ENCODE assay signal across 1 cellular context in the genomic region with DNA sequence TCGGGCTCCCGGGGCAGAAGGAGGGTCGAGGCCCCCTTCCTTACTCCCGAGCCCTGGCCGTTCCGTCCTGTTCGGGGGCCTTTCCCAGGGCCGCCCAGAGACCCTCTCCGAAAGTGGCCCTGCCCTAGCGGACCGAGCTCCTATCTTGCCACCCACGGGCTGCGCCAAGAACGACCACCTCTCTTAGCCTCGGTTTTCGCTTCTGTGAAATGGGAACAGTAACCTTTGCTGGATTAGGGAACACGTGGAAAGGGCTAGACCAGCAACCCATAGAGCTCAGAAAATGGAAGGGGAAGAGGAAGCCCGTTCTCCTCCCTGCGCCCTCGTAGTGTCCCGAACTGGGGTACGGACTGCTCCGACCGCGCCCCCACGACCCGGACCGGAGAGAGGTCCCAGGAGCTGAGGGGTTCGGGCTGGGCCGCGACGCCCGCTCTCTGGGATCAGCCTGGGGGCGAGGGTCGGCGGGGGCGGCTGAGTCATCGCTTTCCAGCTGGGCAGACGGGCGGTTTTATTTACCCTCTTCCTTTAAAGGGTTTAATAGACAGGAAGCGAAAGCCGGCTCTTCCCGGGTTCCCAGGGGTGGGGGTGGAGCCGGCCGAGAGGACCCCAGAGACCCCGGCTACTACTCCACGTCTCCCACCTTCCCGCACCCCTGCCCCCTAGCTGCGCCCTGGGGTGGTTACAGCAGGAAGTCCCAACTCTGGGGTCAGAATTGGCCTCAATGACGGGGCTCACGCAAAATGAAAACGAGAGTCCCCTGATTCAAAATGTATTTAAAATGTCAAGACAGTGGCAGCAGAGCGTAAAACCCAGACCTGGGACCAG.
TF ChIP-seq lines count a peak whose summit lies in the region.

No MANE protein-coding gene starts in this region.

TF ChIP-seq in K562, 482 proteins besides CTCF, POLR2A, EP300 and RAD21 (continues in another document):
- TF ChIP-seq, protein P1, sequence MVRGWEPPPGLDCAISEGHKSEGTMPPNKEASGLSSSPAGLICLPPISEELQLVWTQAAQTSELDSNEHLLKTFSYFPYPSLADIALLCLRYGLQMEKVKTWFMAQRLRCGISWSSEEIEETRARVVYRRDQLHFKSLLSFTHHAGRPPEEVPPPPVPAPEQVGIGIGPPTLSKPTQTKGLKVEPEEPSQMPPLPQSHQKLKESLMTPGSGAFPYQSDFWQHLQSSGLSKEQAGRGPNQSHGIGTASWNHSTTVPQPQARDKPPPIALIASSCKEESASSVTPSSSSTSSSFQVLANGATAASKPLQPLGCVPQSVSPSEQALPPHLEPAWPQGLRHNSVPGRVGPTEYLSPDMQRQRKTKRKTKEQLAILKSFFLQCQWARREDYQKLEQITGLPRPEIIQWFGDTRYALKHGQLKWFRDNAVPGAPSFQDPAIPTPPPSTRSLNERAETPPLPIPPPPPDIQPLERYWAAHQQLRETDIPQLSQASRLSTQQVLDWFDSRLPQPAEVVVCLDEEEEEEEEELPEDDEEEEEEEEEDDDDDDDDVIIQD (CRISPR knock-in tag; IDR thresholded peaks at IDR 0.05): no peak
- TF ChIP-seq STAT5A (IDR thresholded peaks at IDR 0.05; ENCODE audit: borderline replicate concordance, low read length) (no peak), MYC (IDR thresholded peaks at IDR 0.05; ENCODE audit: low read depth, low read length) (peak; percentile 56), MYC (CRISPR knock-in tag; IDR thresholded peaks at IDR 0.05; ENCODE audit: borderline replicate concordance, low read depth) (peak; percentile 71), MAZ (CRISPR knock-in tag; conservative IDR thresholded peaks at IDR 0.05 in 1 of 2, IDR thresholded peaks at IDR 0.05 in 1 of 2) (peak in 1 of 2 experiments; percentile 58; a peak in 1 of 4 replicates), SMAD4 (CRISPR knock-in tag; conservative IDR thresholded peaks at IDR 0.05) (0 out of 2 replicates have a peak, but pooled peaks have one; percentile 39), KDM1A (IDR thresholded peaks at IDR 0.05) (peak; percentile 89 to 94), ZNF780A (CRISPR knock-in tag; IDR thresholded peaks at IDR 0.05) (no peak), GATAD2A (IDR thresholded peaks at IDR 0.05) (0 out of 2 replicates have a peak, but pooled peaks have one; percentile 38), CBX5 (IDR thresholded peaks at IDR 0.05; ENCODE audit: borderline replicate concordance, low read depth) (no peak), ZFX (CRISPR knock-in tag; IDR thresholded peaks at IDR 0.05) (peak; percentile 67), ZNF445 (CRISPR knock-in tag; IDR thresholded peaks at IDR 0.05; ENCODE audit: low read depth) (no peak), MTA3 (IDR thresholded peaks at IDR 0.05; ENCODE audit: borderline replicate concordance) (peak; percentile 14; the same call in 1 of the 2 replicates), SPI1 (IDR thresholded peaks at IDR 0.05; ENCODE audit: borderline replicate concordance, low read depth, low read length) (peak; percentile 67; the same call in 1 of the 2 replicates), RBFOX2 (IDR thresholded peaks at IDR 0.05; ENCODE audit: low read depth, low read length) (peak; percentile 73), SMAD3 (CRISPR knock-in tag; conservative IDR thresholded peaks at IDR 0.05) (no peak), SETDB1 (IDR thresholded peaks at IDR 0.05; ENCODE audit: low read length) (no peak), CBFB (CRISPR knock-in tag; IDR thresholded peaks at IDR 0.05) (0 out of 2 replicates have a peak, but pooled peaks have one; percentile 78), ZNF589 (CRISPR knock-in tag; IDR thresholded peaks at IDR 0.05; ENCODE audit: low read depth) (0 out of 2 replicates have a peak, but pooled peaks have one; percentile 49), JUNB (CRISPR knock-in tag; conservative IDR thresholded peaks at IDR 0.05) (no peak), ZNF408 (CRISPR knock-in tag; IDR thresholded peaks at IDR 0.05; ENCODE audit: low read depth) (no peak), ZNF140 (CRISPR knock-in tag; IDR thresholded peaks at IDR 0.05) (no peak), ARID1B (IDR thresholded peaks at IDR 0.05) (peak; percentile 46; the same call in 1 of the 2 replicates), WHSC1 (IDR thresholded peaks at IDR 0.05; ENCODE audit: low read length) (no peak), HDAC2 (IDR thresholded peaks at IDR 0.05) (0 out of 2 replicates have a peak, but pooled peaks have one; percentile 74), HMG20B (CRISPR knock-in tag; IDR thresholded peaks at IDR 0.05) (no peak), LEF1 (IDR thresholded peaks at IDR 0.05) (0 out of 2 replicates have a peak, but pooled peaks have one; percentile 40), TEAD1 (CRISPR knock-in tag; IDR thresholded peaks at IDR 0.05) (peak in 1 of 2 experiments; percentile 21; a peak in 1 of 4 replicates), RAD51 (IDR thresholded peaks at IDR 0.05; ENCODE audit: borderline replicate concordance, low read depth) (peak; percentile 29; the same call in 1 of the 2 replicates), ZNF696 (CRISPR knock-in tag; conservative IDR thresholded peaks at IDR 0.05) (no peak)
- TF ChIP-seq, protein P2, sequence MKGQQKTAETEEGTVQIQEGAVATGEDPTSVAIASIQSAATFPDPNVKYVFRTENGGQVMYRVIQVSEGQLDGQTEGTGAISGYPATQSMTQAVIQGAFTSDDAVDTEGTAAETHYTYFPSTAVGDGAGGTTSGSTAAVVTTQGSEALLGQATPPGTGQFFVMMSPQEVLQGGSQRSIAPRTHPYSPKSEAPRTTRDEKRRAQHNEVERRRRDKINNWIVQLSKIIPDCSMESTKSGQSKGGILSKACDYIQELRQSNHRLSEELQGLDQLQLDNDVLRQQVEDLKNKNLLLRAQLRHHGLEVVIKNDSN (CRISPR knock-in tag; IDR thresholded peaks at IDR 0.05): peak; percentile 59
- TF ChIP-seq, protein P3, sequence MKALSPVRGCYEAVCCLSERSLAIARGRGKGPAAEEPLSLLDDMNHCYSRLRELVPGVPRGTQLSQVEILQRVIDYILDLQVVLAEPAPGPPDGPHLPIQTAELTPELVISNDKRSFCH (CRISPR knock-in tag; IDR thresholded peaks at IDR 0.05): no peak
- TF ChIP-seq, protein P3 (tag; IDR thresholded peaks at IDR 0.05): peak; percentile 77; the same call in 1 of the 2 replicates
- TF ChIP-seq, protein P4, sequence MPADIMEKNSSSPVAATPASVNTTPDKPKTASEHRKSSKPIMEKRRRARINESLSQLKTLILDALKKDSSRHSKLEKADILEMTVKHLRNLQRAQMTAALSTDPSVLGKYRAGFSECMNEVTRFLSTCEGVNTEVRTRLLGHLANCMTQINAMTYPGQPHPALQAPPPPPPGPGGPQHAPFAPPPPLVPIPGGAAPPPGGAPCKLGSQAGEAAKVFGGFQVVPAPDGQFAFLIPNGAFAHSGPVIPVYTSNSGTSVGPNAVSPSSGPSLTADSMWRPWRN (IDR thresholded peaks at IDR 0.05; ENCODE audit: low read depth): no peak
- TF ChIP-seq, protein P5, sequence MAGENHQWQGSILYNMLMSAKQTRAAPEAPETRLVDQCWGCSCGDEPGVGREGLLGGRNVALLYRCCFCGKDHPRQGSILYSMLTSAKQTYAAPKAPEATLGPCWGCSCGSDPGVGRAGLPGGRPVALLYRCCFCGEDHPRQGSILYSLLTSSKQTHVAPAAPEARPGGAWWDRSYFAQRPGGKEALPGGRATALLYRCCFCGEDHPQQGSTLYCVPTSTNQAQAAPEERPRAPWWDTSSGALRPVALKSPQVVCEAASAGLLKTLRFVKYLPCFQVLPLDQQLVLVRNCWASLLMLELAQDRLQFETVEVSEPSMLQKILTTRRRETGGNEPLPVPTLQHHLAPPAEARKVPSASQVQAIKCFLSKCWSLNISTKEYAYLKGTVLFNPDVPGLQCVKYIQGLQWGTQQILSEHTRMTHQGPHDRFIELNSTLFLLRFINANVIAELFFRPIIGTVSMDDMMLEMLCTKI (IDR thresholded peaks at IDR 0.05; ENCODE audit: partially characterized antibody): no peak
- TF ChIP-seq, protein P6, sequence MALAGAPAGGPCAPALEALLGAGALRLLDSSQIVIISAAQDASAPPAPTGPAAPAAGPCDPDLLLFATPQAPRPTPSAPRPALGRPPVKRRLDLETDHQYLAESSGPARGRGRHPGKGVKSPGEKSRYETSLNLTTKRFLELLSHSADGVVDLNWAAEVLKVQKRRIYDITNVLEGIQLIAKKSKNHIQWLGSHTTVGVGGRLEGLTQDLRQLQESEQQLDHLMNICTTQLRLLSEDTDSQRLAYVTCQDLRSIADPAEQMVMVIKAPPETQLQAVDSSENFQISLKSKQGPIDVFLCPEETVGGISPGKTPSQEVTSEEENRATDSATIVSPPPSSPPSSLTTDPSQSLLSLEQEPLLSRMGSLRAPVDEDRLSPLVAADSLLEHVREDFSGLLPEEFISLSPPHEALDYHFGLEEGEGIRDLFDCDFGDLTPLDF (CRISPR knock-in tag; IDR thresholded peaks at IDR 0.05): 0 out of 2 replicates have a peak, but pooled peaks have one; percentile 15
- TF ChIP-seq, protein P7, sequence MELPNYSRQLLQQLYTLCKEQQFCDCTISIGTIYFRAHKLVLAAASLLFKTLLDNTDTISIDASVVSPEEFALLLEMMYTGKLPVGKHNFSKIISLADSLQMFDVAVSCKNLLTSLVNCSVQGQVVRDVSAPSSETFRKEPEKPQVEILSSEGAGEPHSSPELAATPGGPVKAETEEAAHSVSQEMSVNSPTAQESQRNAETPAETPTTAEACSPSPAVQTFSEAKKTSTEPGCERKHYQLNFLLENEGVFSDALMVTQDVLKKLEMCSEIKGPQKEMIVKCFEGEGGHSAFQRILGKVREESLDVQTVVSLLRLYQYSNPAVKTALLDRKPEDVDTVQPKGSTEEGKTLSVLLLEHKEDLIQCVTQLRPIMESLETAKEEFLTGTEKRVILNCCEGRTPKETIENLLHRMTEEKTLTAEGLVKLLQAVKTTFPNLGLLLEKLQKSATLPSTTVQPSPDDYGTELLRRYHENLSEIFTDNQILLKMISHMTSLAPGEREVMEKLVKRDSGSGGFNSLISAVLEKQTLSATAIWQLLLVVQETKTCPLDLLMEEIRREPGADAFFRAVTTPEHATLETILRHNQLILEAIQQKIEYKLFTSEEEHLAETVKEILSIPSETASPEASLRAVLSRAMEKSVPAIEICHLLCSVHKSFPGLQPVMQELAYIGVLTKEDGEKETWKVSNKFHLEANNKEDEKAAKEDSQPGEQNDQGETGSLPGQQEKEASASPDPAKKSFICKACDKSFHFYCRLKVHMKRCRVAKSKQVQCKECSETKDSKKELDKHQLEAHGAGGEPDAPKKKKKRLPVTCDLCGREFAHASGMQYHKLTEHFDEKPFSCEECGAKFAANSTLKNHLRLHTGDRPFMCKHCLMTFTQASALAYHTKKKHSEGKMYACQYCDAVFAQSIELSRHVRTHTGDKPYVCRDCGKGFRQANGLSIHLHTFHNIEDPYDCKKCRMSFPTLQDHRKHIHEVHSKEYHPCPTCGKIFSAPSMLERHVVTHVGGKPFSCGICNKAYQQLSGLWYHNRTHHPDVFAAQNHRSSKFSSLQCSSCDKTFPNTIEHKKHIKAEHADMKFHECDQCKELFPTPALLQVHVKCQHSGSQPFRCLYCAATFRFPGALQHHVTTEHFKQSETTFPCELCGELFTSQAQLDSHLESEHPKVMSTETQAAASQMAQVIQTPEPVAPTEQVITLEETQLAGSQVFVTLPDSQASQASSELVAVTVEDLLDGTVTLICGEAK (IDR thresholded peaks at IDR 0.05): 0 out of 2 replicates have a peak, but pooled peaks have one; percentile 25
- TF ChIP-seq, protein P7 (CRISPR knock-in tag; IDR thresholded peaks at IDR 0.05): no peak
